ENCODE assay signal across 9 cellular contexts in genomic region chr17:17269926-17270773, GRCh38. TPM values are rescaled to one million over a fixed set of nuclear protein-coding genes. Genes with fewer than 3 reads are reported as not detected.
DNase-seq lines count a peak whose midpoint lies in the region; ATAC-seq and TF ChIP-seq lines count a peak whose summit lies in the region.
"Had no signal": no experiment of that assay in that cellular context is flagged by ENCODE, and none has a peak within 500 bp of the region (broad histone marks: within the 10 kb centered on the region; RNA-seq: fewer than 3 reads in every experiment).

No MANE protein-coding gene starts in this region.

- CTCF ChIA-PET in WTC11 (lab: Charles Lee): interaction anchor here (0.6 to 2.3 kb wide), 22 partner anchors 10 to 1346 kb away, joined by 3 to 17 read pairs (median 3); partner anchors contain the start of gene COPS3

- H3K36me3 Mint-ChIP-seq in WTC11: peaks cover 52% of the 10 kb centered on the region

- in situ Hi-C loops in ACHN (cut with HindIII; ENCODE audit: low pct_ligation_motif_present, low pct_unique_long_range_greater_than_20kb, low sequenced_read_pairs): no loop called here

- TF ChIP-seq CTCF in GM12875 (IDR thresholded peaks at IDR 0.05; ENCODE audit: borderline replicate concordance, insufficient read depth, low read depth, low read length) (peak; percentile 20; the same call in 1 of the 2 replicates), WTC11 (IDR thresholded peaks at IDR 0.05) (peak; percentile 37), fibroblast of the aortic adventitia (IDR thresholded peaks at IDR 0.05; ENCODE audit: insufficient read depth, low read length) (peak; percentile 18)

- no peak overlapping the region for H3K27ac Mint-ChIP-seq in WTC11

- POLR2A ChIA-PET in WTC11 (lab: Charles Lee): interaction anchor here (1.6 kb wide), 1 partner anchor 10 kb away, joined by 3 read pairs; no protein-coding TSS in a partner anchor

- H3K4me3 Mint-ChIP-seq in WTC11: no peak overlapping the region

- H3K4me3 ChIP-seq in GM12875 (ENCODE audit: low read depth, low read length) (no peak overlapping the region), fibroblast of the aortic adventitia (ENCODE audit: low read depth, low read length) (no peak overlapping the region)

- peak; percentile 38 for DNase-seq in ACHN
- DNase-seq in WTC11 (ENCODE audit: low spot score): peak; percentile 50
- no peak for DNase-seq in fibroblast of the aortic adventitia (ENCODE audit: low read depth)
- DNase-seq in DMS 273 (lab: John Stamatoyannopoulos, UW; ENCODE audit: unreplicated experiment): no peak
- DNase-seq in AG08396 (ENCODE audit: low spot score): no peak
- no peak for DNase-seq in cerebellar nuclear complex (lab: John Stamatoyannopoulos, UW)
- DNase-seq: DMS79 had no signal

- H3K9me3 Mint-ChIP-seq in WTC11: no peaks in the 10 kb centered on the region

- ATAC-seq in WTC11 (peak; percentile 39; the same call in 1 of the 2 replicates), HG02870 (IDR thresholded peaks at IDR 0.05; ENCODE audit: unreplicated experiment) (no peak)

- H3K4me1 Mint-ChIP-seq in WTC11: no peaks in the 10 kb centered on the region

- H3K27me3 Mint-ChIP-seq in WTC11 (ENCODE audit: low read depth): no peaks in the 10 kb centered on the region

TF ChIP-seq in WTC11, 78 proteins besides CTCF, POLR2A, EP300 and RAD21:
- TF ChIP-seq FOXK1 (CRISPR knock-in tag; IDR thresholded peaks at IDR 0.05): no peak
- TF ChIP-seq ETV6 (CRISPR knock-in tag; IDR thresholded peaks at IDR 0.05): no peak
- TF ChIP-seq ZNF263 (CRISPR knock-in tag; IDR thresholded peaks at IDR 0.05; ENCODE audit: low read depth): no peak
- TF ChIP-seq ZNF317 (CRISPR knock-in tag; IDR thresholded peaks at IDR 0.05; ENCODE audit: borderline replicate concordance, low read depth): no peak
- TF ChIP-seq USF1 (CRISPR knock-in tag; IDR thresholded peaks at IDR 0.05): no peak
- TF ChIP-seq, protein P1, sequence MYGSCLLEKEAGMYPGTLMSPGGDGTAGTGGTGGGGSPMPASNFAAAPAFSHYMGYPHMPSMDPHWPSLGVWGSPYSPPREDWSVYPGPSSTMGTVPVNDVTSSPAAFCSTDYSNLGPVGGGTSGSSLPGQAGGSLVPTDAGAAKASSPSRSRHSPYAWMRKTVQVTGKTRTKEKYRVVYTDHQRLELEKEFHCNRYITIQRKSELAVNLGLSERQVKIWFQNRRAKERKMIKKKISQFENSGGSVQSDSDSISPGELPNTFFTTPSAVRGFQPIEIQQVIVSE (CRISPR knock-in tag; IDR thresholded peaks at IDR 0.05; ENCODE audit: borderline replicate concordance): no peak
- TF ChIP-seq NFATC4 (CRISPR knock-in tag; IDR thresholded peaks at IDR 0.05): no peak
- TF ChIP-seq, protein P2, sequence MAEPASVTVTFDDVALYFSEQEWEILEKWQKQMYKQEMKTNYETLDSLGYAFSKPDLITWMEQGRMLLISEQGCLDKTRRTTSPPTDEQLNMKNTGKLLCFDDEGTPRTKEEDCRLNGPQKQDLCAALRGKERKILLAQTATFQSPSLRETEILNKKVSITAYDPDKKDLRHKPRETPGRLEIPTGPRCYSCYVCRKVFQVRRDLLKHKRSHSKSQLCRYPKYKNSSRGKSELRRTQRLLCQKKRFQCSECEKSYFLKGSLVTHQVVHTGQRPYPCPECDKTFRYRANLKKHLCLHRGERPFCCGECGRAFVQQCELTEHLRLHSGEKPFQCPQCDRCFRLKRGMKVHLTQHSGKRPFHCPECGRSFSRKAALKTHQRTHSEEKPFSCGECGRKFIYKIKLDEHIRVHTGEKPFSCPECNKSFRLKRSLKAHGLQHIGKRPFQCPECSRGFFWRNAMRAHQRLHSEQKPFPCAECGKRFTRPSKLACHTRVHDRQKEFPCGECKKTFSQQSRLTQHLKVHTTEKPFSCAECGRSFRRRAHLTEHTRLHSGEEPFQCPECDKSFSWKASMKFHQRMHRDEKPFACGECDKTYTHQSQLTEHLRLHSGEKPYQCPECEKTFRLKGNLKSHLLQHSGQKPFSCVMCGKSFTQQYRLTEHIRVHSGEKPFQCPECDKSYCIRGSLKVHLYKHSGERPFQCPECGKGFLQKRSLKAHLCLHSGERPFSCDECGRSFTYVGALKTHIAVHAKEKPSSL (CRISPR knock-in tag; conservative IDR thresholded peaks at IDR 0.05): no peak
- TF ChIP-seq HMGXB4 (CRISPR knock-in tag; IDR thresholded peaks at IDR 0.05): no peak
- TF ChIP-seq RELA (CRISPR knock-in tag; IDR thresholded peaks at IDR 0.05; ENCODE audit: borderline replicate concordance): no peak
- no peak for TF ChIP-seq NFYB (CRISPR knock-in tag; conservative IDR thresholded peaks at IDR 0.05; ENCODE audit: low read depth)
- TF ChIP-seq, protein P3, sequence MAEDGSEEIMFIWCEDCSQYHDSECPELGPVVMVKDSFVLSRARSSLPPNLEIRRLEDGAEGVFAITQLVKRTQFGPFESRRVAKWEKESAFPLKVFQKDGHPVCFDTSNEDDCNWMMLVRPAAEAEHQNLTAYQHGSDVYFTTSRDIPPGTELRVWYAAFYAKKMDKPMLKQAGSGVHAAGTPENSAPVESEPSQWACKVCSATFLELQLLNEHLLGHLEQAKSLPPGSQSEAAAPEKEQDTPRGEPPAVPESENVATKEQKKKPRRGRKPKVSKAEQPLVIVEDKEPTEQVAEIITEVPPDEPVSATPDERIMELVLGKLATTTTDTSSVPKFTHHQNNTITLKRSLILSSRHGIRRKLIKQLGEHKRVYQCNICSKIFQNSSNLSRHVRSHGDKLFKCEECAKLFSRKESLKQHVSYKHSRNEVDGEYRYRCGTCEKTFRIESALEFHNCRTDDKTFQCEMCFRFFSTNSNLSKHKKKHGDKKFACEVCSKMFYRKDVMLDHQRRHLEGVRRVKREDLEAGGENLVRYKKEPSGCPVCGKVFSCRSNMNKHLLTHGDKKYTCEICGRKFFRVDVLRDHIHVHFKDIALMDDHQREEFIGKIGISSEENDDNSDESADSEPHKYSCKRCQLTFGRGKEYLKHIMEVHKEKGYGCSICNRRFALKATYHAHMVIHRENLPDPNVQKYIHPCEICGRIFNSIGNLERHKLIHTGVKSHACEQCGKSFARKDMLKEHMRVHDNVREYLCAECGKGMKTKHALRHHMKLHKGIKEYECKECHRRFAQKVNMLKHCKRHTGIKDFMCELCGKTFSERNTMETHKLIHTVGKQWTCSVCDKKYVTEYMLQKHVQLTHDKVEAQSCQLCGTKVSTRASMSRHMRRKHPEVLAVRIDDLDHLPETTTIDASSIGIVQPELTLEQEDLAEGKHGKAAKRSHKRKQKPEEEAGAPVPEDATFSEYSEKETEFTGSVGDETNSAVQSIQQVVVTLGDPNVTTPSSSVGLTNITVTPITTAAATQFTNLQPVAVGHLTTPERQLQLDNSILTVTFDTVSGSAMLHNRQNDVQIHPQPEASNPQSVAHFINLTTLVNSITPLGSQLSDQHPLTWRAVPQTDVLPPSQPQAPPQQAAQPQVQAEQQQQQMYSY (CRISPR knock-in tag; IDR thresholded peaks at IDR 0.05): no peak
- TF ChIP-seq, protein P4, sequence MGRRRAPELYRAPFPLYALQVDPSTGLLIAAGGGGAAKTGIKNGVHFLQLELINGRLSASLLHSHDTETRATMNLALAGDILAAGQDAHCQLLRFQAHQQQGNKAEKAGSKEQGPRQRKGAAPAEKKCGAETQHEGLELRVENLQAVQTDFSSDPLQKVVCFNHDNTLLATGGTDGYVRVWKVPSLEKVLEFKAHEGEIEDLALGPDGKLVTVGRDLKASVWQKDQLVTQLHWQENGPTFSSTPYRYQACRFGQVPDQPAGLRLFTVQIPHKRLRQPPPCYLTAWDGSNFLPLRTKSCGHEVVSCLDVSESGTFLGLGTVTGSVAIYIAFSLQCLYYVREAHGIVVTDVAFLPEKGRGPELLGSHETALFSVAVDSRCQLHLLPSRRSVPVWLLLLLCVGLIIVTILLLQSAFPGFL (CRISPR knock-in tag; IDR thresholded peaks at IDR 0.05; ENCODE audit: borderline replicate concordance): no peak

RNA-seq across cellular contexts. Expression of gene COPS3, which starts 10.9 kb away (rescaled TPM):
- total RNA-seq in WTC11 (2021) (71.6 to 78.3 TPM (median 74.8 TPM) in 3 replicates), fibroblast of the aortic adventitia (ENCODE audit: low replicate concordance) (62.1 and 124 TPM in 2 replicates)

RNA-seq across cellular contexts. Expression of gene NT5M, which starts 33.0 kb away (rescaled TPM):
- total RNA-seq in WTC11 (2021): 10.8 to 18.8 TPM (median 17.5 TPM) in 3 replicates
- 2.3 TPM in 1 of 2 replicates, not detected in the other for total RNA-seq in fibroblast of the aortic adventitia (ENCODE audit: low replicate concordance)

RNA-seq across cellular contexts. Expression of gene FLCN, which starts 33.2 kb away (rescaled TPM):
- 40.8 to 42.4 TPM (median 42.3 TPM) in 3 replicates for total RNA-seq in WTC11 (2021)
- 67.3 and 78.2 TPM in 2 replicates for total RNA-seq in fibroblast of the aortic adventitia (ENCODE audit: low replicate concordance)

Comparison
In these comparisons a context has a peak if more than half of its experiments do, and no peak if none do; other contexts are left out.
1. DNase-seq: peak in ACHN (single experiment) and WTC11 (single experiment); none in fibroblast of the aortic adventitia (single experiment), DMS 273 (single experiment), AG08396 (single experiment) and cerebellar nuclear complex (0 of 2).
2. Peak in every context shown above with its lines, with median percentiles within 50 percentile points of each other: CTCF ChIP-seq.